Comparison of ENCODE assay signal across 16 cellular contexts in genomic region chr1:178034676-178035075, GRCh38. TPM values are rescaled to one million over a fixed set of nuclear protein-coding genes. Genes with fewer than 3 reads are reported as not detected.
"Had no signal": no experiment of that assay in that cellular context is flagged by ENCODE, and none has a peak within 500 bp of the region (broad histone marks: within the 10 kb centered on the region; RNA-seq: fewer than 3 reads in every experiment).

No MANE protein-coding gene starts in this region.

- H3K27me3 ChIP-seq: cardiac muscle cell, esophagus muscularis mucosa, hepatocyte, neural progenitor cell, ovary had no signal

- H3K9me3 ChIP-seq: esophagus muscularis mucosa, ovary had no signal

- H3K4me3 Mint-ChIP-seq: activated naive CD8-positive, alpha-beta T cell; naive thymus-derived CD4-positive, alpha-beta T cell; neural progenitor cell had no signal

- H3K27ac Mint-ChIP-seq: activated naive CD8-positive, alpha-beta T cell; naive thymus-derived CD4-positive, alpha-beta T cell; neural progenitor cell had no signal

- H2AFZ ChIP-seq: hepatocyte, neural progenitor cell had no signal

- H3K36me3 ChIP-seq: cardiac muscle cell, neural progenitor cell, ovary had no signal

- DNase-seq: activated CD4-positive, alpha-beta T cell treated with anti-CD3 and anti-CD28 coated beads, Interleukin-2, amount 50 U/mL, for 4 hours; activated T-cell treated with anti-CD3 and anti-CD28 coated beads for 4 hours; dermis blood vessel endothelial cell; effector memory CD4-positive, alpha-beta T cell; mesendoderm; naive thymus-derived CD4-positive, alpha-beta T cell; ovary; stimulated activated CD4-positive, alpha-beta T cell treated with anti-CD3 and anti-CD28 coated beads, Interleukin-12 subunit alpha, Interleukin-12 subunit beta, amount 100 ng/mL, for 4 hours; stimulated activated CD4-positive, alpha-beta T cell treated with anti-CD3 and anti-CD28 coated beads, Interleukin-1b, Interleukin-23, amount 100 ng/mL, for 48 hours; stimulated activated CD8-positive, alpha-beta memory T cell treated with anti-CD3 and anti-CD28 coated beads, Interleukin-4, amount 100 ng/mL, for 48 hours; stimulated activated naive CD4-positive, alpha-beta T cell had no signal

- H3K4me2 ChIP-seq: hepatocyte, neural progenitor cell had no signal

- H3K4me3 ChIP-seq: cardiac muscle cell, esophagus muscularis mucosa, hepatocyte, neural progenitor cell, ovary had no signal

- H3K4me1 Mint-ChIP-seq: naive thymus-derived CD4-positive, alpha-beta T cell had no signal

- ATAC-seq: naive thymus-derived CD4-positive, alpha-beta T cell had no signal

- H3K27ac ChIP-seq: cardiac muscle cell, esophagus muscularis mucosa, hepatocyte, neural progenitor cell, ovary had no signal

- H3K9ac ChIP-seq: neural progenitor cell had no signal

- H3K79me2 ChIP-seq: hepatocyte had no signal

- H3K36me3 Mint-ChIP-seq: activated naive CD8-positive, alpha-beta T cell; naive thymus-derived CD4-positive, alpha-beta T cell; neural progenitor cell had no signal

RNA-seq across cellular contexts. Expression of gene RASAL2, which starts 59.2 kb away (rescaled TPM):
- polyA plus RNA-seq: naive thymus-derived CD4-positive, alpha-beta T cell had no signal
